ENCODE assay signal across 34 cellular contexts in genomic region chr14:44438936-44439335, GRCh38.
"Had no signal": no experiment of that assay in that cellular context is flagged by ENCODE, and none has a peak within 500 bp of the region (broad histone marks: within the 10 kb centered on the region; RNA-seq: fewer than 3 reads in every experiment).

No MANE protein-coding gene starts in this region.

- H3K4me3 ChIP-seq: ascending aorta, breast epithelium, MG63, PC-9 had no signal

- H3K27ac ChIP-seq: ascending aorta, breast epithelium, PC-9, WERI-Rb-1 had no signal

- FAIRE-seq: RCC 7860 had no signal

- H3K4me1 ChIP-seq: ascending aorta, breast epithelium had no signal

- ATAC-seq: activated CD8-positive, alpha-beta T cell treated with anti-CD3 and anti-CD28 coated beads for 36 hours; activated T-cell treated with anti-CD3 and anti-CD28 coated beads, Interleukin-2, amount 50 U/mL, for 72 hours; activated T-helper 17 cell treated with anti-CD3 and anti-CD28 coated beads, Interleukin-2, amount 50 U/mL, for 72 hours had no signal

- H3K27me3 ChIP-seq: ascending aorta, breast epithelium, MG63 had no signal

- H3K4me2 ChIP-seq: PC-9 had no signal

- H3K36me3 ChIP-seq: ascending aorta, breast epithelium, MG63, WERI-Rb-1 had no signal

- DNase-seq: activated CD4-positive, alpha-beta T cell treated with anti-CD3 and anti-CD28 coated beads for 1 hour; activated CD4-positive, alpha-beta T cell treated with anti-CD3 and anti-CD28 coated beads for 48 hours; activated CD4-positive, alpha-beta T cell treated with anti-CD3 and anti-CD28 coated beads, Interleukin-2, amount 50 U/mL, for 4 hours; activated CD4-positive, CD25-positive, alpha-beta regulatory T cell; activated CD8-positive, alpha-beta T cell treated with anti-CD3 and anti-CD28 coated beads for 36 hours; activated effector memory CD4-positive, alpha-beta T cell treated with anti-CD3 and anti-CD28 coated beads, Interleukin-2, amount 50 U/mL, for 16 hours; activated naive CD4-positive, alpha-beta T cell; activated naive CD4-positive, alpha-beta T cell treated with anti-CD3 and anti-CD28 coated beads, Interleukin-2, amount 50 U/mL, for 16 hours; activated naive CD8-positive, alpha-beta T cell treated with anti-CD3 and anti-CD28 coated beads for 36 hours; activated T-cell treated with anti-CD3 and anti-CD28 coated beads, Interleukin-2, amount 50 U/mL, for 1 hour; activated T-cell treated with anti-CD3 and anti-CD28 coated beads, Interleukin-2, amount 50 U/mL, for 72 hours; amygdala; IMR-90; Kasumi-1; KBM-7; MG63; NCI-H1048; NCI-H1105 treated with DMSO at 0.1 percent for 48 hours; NCI-H1436; NCI-H1694; NCI-H1930; NCI-H2081 treated with DMSO at 0.1 percent for 48 hours; NCI-H510A; NCI-H526; NCI-H748 treated with DMSO at 0.1 percent for 48 hours; NK-92 treated with Interleukin-12 subunit alpha and Interleukin-12 subunit beta, amount 100 ng/mL, for 24 hours; PC-9; Right ventricle myocardium superior; T1000; WERI-Rb-1 had no signal

- H2AFZ ChIP-seq: PC-9 had no signal

- H3K9me3 ChIP-seq: ascending aorta, breast epithelium, MG63 had no signal
